9 cellular contexts compared by ENCODE assay signal in the genomic region with DNA sequence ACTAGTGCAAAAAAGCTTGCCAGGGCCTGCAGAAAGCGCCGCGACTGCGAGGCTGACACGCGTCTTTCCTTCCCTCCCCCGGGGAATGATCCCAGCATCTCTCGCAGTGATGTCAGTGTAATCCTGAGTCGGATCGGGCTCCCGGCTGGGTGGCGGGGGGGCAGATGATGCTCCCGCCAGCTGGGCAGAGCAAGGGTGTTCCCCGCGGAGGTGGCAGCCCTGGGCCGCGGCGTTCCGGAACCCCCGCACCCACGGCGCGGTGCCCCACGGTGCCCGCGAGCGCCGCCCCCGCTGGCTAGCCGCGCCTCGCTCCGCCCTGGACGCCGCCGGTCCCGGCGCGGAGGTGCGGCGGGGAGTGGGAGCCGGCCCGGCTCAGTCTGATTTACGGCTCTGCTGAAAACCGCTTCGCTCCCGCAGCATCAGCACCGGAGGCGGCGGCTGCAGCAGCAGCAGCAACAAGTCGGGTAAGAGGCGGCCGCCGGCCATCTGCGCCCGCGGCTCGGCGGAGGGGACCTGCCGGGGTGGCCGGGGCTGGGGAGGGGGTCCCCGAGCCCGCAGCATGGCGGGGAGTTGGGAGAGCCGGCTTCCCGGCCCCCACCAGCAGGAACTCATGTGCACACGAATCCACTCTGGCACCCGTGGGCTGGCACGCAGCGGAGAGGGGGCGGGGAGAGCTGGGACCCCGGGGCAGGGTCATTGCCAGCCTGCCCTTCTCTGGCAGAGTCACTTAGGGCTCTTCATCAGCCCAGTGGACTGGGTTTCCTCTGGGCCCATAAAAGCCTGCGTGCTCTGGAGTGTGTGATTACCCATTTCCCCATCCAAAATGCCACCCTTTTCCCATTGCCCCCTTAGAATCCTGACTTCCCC. TPM values are rescaled to one million over a fixed set of nuclear protein-coding genes. Genes with fewer than 3 reads are reported as not detected.
DNase-seq lines count a peak whose midpoint lies in the region; ATAC-seq and TF ChIP-seq lines count a peak whose summit lies in the region.
"Had no signal": no experiment of that assay in that cellular context is flagged by ENCODE, and none has a peak within 500 bp of the region (broad histone marks: within the 10 kb centered on the region; RNA-seq: fewer than 3 reads in every experiment).

A gene with protein sequence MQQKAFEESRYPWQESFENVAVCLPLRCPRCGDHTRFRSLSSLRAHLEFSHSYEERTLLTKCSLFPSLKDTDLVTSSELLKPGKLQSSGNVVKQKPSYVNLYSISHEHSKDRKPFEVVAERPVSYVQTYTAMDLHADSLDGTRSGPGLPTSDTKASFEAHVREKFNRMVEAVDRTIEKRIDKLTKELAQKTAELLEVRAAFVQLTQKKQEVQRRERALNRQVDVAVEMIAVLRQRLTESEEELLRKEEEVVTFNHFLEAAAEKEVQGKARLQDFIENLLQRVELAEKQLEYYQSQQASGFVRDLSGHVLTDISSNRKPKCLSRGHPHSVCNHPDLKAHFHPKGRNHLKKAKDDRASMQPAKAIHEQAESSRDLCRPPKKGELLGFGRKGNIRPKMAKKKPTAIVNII (plus strand): TSS at position 375 of the 867 bp plus-strand sequence. CDS start 1,825 bp downstream, outside the sequence.

- peaks cover 41% of the 10 kb centered on the region for H3K27me3 Mint-ChIP-seq in activated CD4-positive, alpha-beta memory T cell treated with anti-CD3 and anti-CD28 coated beads, Interleukin-2, amount 10 ng/mL, durations not matched to agents 7 days and 5 days
- peaks cover 18% of the 10 kb centered on the region for H3K27me3 Mint-ChIP-seq in stimulated activated memory B cell treated with anti-CD40 and anti-IgM and Interleukin-4, amounts not matched to agents 10 μg/mL and 1 μg/mL and 100 μg/mL, for 72 hours

- no peak for TF ChIP-seq RAD21 in Ishikawa (IDR thresholded peaks at IDR 0.05; ENCODE audit: low read depth)

- H3K4me1 ChIP-seq in endocrine pancreas (ENCODE audit: control insufficient read depth, insufficient read depth, low read length), result no peaks in the 10 kb centered on the region
- H3K4me1 ChIP-seq in mesodermal cell (ENCODE audit: control insufficient read depth, insufficient read depth, low read length, poor library complexity, severe bottlenecking), result no peaks in the 10 kb centered on the region

- CTCF ChIA-PET in activated CD4-positive, alpha-beta memory T cell treated with anti-CD3 and anti-CD28 coated beads, Interleukin-2, amount 10 ng/mL, durations not matched to agents 7 days and 5 days (lab: Charles Lee), result interaction anchor here (0.6 kb wide), 1 partner anchor 50 kb away, joined by 3 read pairs; no protein-coding TSS in a partner anchor

- H3K36me3 ChIP-seq in endocrine pancreas (ENCODE audit: control insufficient read depth, insufficient read depth, low read length) (no peaks in the 10 kb centered on the region), mesodermal cell (ENCODE audit: control insufficient read depth, insufficient read depth, low read length) (no peaks in the 10 kb centered on the region)

- H3K9ac ChIP-seq in endocrine pancreas (ENCODE audit: control insufficient read depth, insufficient read depth, low read length), result peak within 1 kb of the TSS; percentile 22

- H3K27ac ChIP-seq in mesodermal cell (ENCODE audit: low read depth, low read length, severe bottlenecking), result no peak within 1 kb of the TSS

- POLR2A ChIA-PET in activated CD4-positive, alpha-beta memory T cell treated with anti-CD3 and anti-CD28 coated beads, Interleukin-2, amount 10 ng/mL, durations not matched to agents 7 days and 5 days (lab: Charles Lee), result interaction anchor here (1.0 kb wide), 1 partner anchor 10 kb away, joined by 5 read pairs; no protein-coding TSS in a partner anchor

- DNase-seq in COR-L47 (lab: John Stamatoyannopoulos, UW), result peak; percentile 71
- DNase-seq in activated CD4-positive, alpha-beta memory T cell treated with anti-CD3 and anti-CD28 coated beads, Interleukin-2, amount 10 ng/mL, durations not matched to agents 7 days and 5 days, result peak; percentile 47

- no peaks in the 10 kb centered on the region for H3K27me3 ChIP-seq in endocrine pancreas (ENCODE audit: control insufficient read depth, insufficient read depth, low read length)

- no peaks in the 10 kb centered on the region for H3K36me3 Mint-ChIP-seq in activated CD4-positive, alpha-beta memory T cell treated with anti-CD3 and anti-CD28 coated beads, Interleukin-2, amount 10 ng/mL, durations not matched to agents 7 days and 5 days (ENCODE audit: low read depth)
- H3K36me3 Mint-ChIP-seq in stimulated activated memory B cell treated with anti-CD40 and anti-IgM and Interleukin-4, amounts not matched to agents 10 μg/mL and 1 μg/mL and 100 μg/mL, for 72 hours, result no peaks in the 10 kb centered on the region

- TF ChIP-seq EP300 in Ishikawa (IDR thresholded peaks at IDR 0.05; ENCODE audit: borderline replicate concordance), result no peak

- ATAC-seq in stimulated activated memory B cell treated with anti-CD40 and anti-IgM and Interleukin-4, amounts not matched to agents 10 μg/mL and 1 μg/mL and 100 μg/mL, for 72 hours, result peak; percentile 82
- no peak for ATAC-seq in GM19324 (IDR thresholded peaks at IDR 0.05; ENCODE audit: low FRiP score, unreplicated experiment)
- ATAC-seq in HG03520 (IDR thresholded peaks at IDR 0.05; ENCODE audit: unreplicated experiment), result no peak
- ATAC-seq: K562 had no signal

- no peaks in the 10 kb centered on the region for H3K9me3 Mint-ChIP-seq in activated CD4-positive, alpha-beta memory T cell treated with anti-CD3 and anti-CD28 coated beads, Interleukin-2, amount 10 ng/mL, durations not matched to agents 7 days and 5 days
- no peaks in the 10 kb centered on the region for H3K9me3 Mint-ChIP-seq in stimulated activated memory B cell treated with anti-CD40 and anti-IgM and Interleukin-4, amounts not matched to agents 10 μg/mL and 1 μg/mL and 100 μg/mL, for 72 hours

- H3K4me3 ChIP-seq in endocrine pancreas (ENCODE audit: control insufficient read depth, insufficient read depth, low read length), result peak within 1 kb of the TSS; percentile 67
- peak within 1 kb of the TSS; percentile 41 for H3K4me3 ChIP-seq in mesodermal cell (ENCODE audit: extremely low read depth, insufficient read depth, low read length, poor library complexity, severe bottlenecking)
- H3K4me3 ChIP-seq: K562 had no signal

- no peak within 1 kb of the TSS for H3K27ac Mint-ChIP-seq in activated CD4-positive, alpha-beta memory T cell treated with anti-CD3 and anti-CD28 coated beads, Interleukin-2, amount 10 ng/mL, durations not matched to agents 7 days and 5 days
- no peak within 1 kb of the TSS for H3K27ac Mint-ChIP-seq in stimulated activated memory B cell treated with anti-CD40 and anti-IgM and Interleukin-4, amounts not matched to agents 10 μg/mL and 1 μg/mL and 100 μg/mL, for 72 hours

- 2% methylated on average over 44 to 52 of the region's 73 CpGs for WGBS in mesodermal cell (ENCODE audit: insufficient coverage in 2 of 2), 2 experiments

- H3K4me3 Mint-ChIP-seq in activated CD4-positive, alpha-beta memory T cell treated with anti-CD3 and anti-CD28 coated beads, Interleukin-2, amount 10 ng/mL, durations not matched to agents 7 days and 5 days, result peak within 1 kb of the TSS; percentile 68
- peak within 1 kb of the TSS; percentile 79 for H3K4me3 Mint-ChIP-seq in stimulated activated memory B cell treated with anti-CD40 and anti-IgM and Interleukin-4, amounts not matched to agents 10 μg/mL and 1 μg/mL and 100 μg/mL, for 72 hours

- no peaks in the 10 kb centered on the region for H3K9me3 ChIP-seq in endocrine pancreas (ENCODE audit: control insufficient read depth, low read length)
- peaks cover 2% of the 10 kb centered on the region for H3K9me3 ChIP-seq in mesodermal cell (ENCODE audit: control insufficient read depth, low read length)

- H3K4me1 Mint-ChIP-seq in activated CD4-positive, alpha-beta memory T cell treated with anti-CD3 and anti-CD28 coated beads, Interleukin-2, amount 10 ng/mL, durations not matched to agents 7 days and 5 days, result peaks cover 10% of the 10 kb centered on the region
- H3K4me1 Mint-ChIP-seq in stimulated activated memory B cell treated with anti-CD40 and anti-IgM and Interleukin-4, amounts not matched to agents 10 μg/mL and 1 μg/mL and 100 μg/mL, for 72 hours, result peaks cover 14% of the 10 kb centered on the region

TF ChIP-seq in Ishikawa, 13 proteins besides CTCF, POLR2A, EP300 and RAD21:
- TF ChIP-seq, protein P1, sequence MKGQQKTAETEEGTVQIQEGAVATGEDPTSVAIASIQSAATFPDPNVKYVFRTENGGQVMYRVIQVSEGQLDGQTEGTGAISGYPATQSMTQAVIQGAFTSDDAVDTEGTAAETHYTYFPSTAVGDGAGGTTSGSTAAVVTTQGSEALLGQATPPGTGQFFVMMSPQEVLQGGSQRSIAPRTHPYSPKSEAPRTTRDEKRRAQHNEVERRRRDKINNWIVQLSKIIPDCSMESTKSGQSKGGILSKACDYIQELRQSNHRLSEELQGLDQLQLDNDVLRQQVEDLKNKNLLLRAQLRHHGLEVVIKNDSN (IDR thresholded peaks at IDR 0.05), result no peak
- no peak for TF ChIP-seq TAF1 (IDR thresholded peaks at IDR 0.05; ENCODE audit: low read depth)
- TF ChIP-seq CREB1 (IDR thresholded peaks at IDR 0.05; ENCODE audit: low read depth), result no peak
- 0 out of 2 replicates have a peak, but pooled peaks have one; percentile 19 for TF ChIP-seq MAX (IDR thresholded peaks at IDR 0.05)
- TF ChIP-seq YY1 (IDR thresholded peaks at IDR 0.05; ENCODE audit: low read depth), result no peak
- no peak for TF ChIP-seq ZBTB7A (IDR thresholded peaks at IDR 0.05; ENCODE audit: low read depth)
- TF ChIP-seq NFIC (IDR thresholded peaks at IDR 0.05), result no peak
TF ChIP-seq in Ishikawa: peak in this region for 1.

RNA-seq across cellular contexts. Expression of the gene that starts here (rescaled TPM):
- under 1 TPM; 0.23 to 0.35 TPM for total RNA-seq in activated CD4-positive, alpha-beta memory T cell treated with anti-CD3 and anti-CD28 coated beads, Interleukin-2, amount 10 ng/mL, durations not matched to agents 7 days and 5 days
- 0.37 TPM for polyA plus RNA-seq in mesodermal cell (2013, experiment 1 of 2)
- 0.15 TPM for polyA plus RNA-seq in mesodermal cell (2013, experiment 2 of 2)

Comparison
In these comparisons a context has a peak if more than half of its experiments do, and no peak if none do; other contexts are left out.
1. Peak in DNase-seq in activated CD4-positive, alpha-beta memory T cell treated with anti-CD3 and anti-CD28 coated beads, Interleukin-2, amount 10 ng/mL, durations not matched to agents 7 days and 5 days; RNA of the gene not detected or under 1 TPM.